ENCODE assay signal across 8 cellular contexts in genomic region chr1:42658880-42659337, GRCh38. TPM values are rescaled to one million over a fixed set of nuclear protein-coding genes. Genes with fewer than 3 reads are reported as not detected.
DNase-seq lines count a peak whose midpoint lies in the region; ATAC-seq, FAIRE-seq and TF ChIP-seq lines count a peak whose summit lies in the region.

No MANE protein-coding gene starts in this region.

- intact Hi-C loops in colonic mucosa (cut with DNase I): no loop called here

- H3K9ac ChIP-seq in colonic mucosa (ENCODE audit: low read depth in 2 of 2, low read length in 2 of 2) (peak overlapping the region; percentile 79 to 94), mucosa of rectum (ENCODE audit: low read depth in 1 of 2, low read length in 2 of 2) (peak overlapping the region; percentile 65 to 71)

- H3K27me3 ChIP-seq in colonic mucosa (no peaks in the 10 kb centered on the region), mucosa of rectum (ENCODE audit: control insufficient read depth in 2 of 2, insufficient read depth in 2 of 2, low read length in 2 of 2) (no peaks in the 10 kb centered on the region)

- DNase-seq in LNCaP clone FGC (ENCODE audit: low read depth): no peak
- DNase-seq in colonic mucosa: no peak
- DNase-seq in NCI-H2081 treated with DMSO at 0.1 percent for 48 hours (lab: John Stamatoyannopoulos, UW): no peak
- DNase-seq in D721Med (ENCODE audit: insufficient read length, low spot score): no peak
- no peak for DNase-seq in urothelium cell line (ENCODE audit: low spot score)
- DNase-seq in NOMO-1 treated with dmso at 0.1 percent for 144 hours (lab: John Stamatoyannopoulos, UW; ENCODE audit: unreplicated experiment): no peak

- H3K4me3 ChIP-seq in LNCaP clone FGC (ENCODE audit: low read depth, low read length): peak overlapping the region; percentile 98
- peak overlapping the region; percentile 63 for H3K4me3 ChIP-seq in colonic mucosa
- peak overlapping the region; percentile 92 for H3K4me3 ChIP-seq in mucosa of rectum (ENCODE audit: low read length in 2 of 2)

- H3K36me3 ChIP-seq in colonic mucosa (no peaks in the 10 kb centered on the region), mucosa of rectum (ENCODE audit: control insufficient read depth in 2 of 2, insufficient read depth in 2 of 2, low read length in 2 of 2) (peaks cover 10 to 14% of the 10 kb centered on the region in 2 donors)

- TF ChIP-seq CTCF in LNCaP clone FGC (IDR thresholded peaks at IDR 0.05; ENCODE audit: control insufficient read depth, extremely low read depth, insufficient read depth) (no peak), colonic mucosa (IDR thresholded peaks at IDR 0.05) (no peak), D721Med (IDR thresholded peaks at IDR 0.05; ENCODE audit: insufficient read depth, missing control alignments) (no peak)

- H3K9me3 ChIP-seq in colonic mucosa (no peaks in the 10 kb centered on the region), mucosa of rectum (ENCODE audit: control insufficient read depth in 2 of 2, low read length in 2 of 2) (no peaks in the 10 kb centered on the region)

- peak; percentile 1 for ATAC-seq in GM18517 (IDR thresholded peaks at IDR 0.05; ENCODE audit: unreplicated experiment)

- peaks cover 6% of the 10 kb centered on the region for H3K4me1 ChIP-seq in colonic mucosa
- H3K4me1 ChIP-seq in mucosa of rectum (ENCODE audit: control insufficient read depth in 2 of 2, insufficient read depth in 2 of 2, low read length in 2 of 2): peaks cover 14 to 16% of the 10 kb centered on the region in 2 donors

- FAIRE-seq in D721Med (lab: Jason Lieb, UNC) (no peak), urothelium cell line (lab: Jason Lieb, UNC) (no peak)

- peak overlapping the region; percentile 63 for H3K27ac ChIP-seq in colonic mucosa
- H3K27ac ChIP-seq in mucosa of rectum (ENCODE audit: low read depth in 2 of 2, low read length in 2 of 2): peak overlapping the region in 1 of 2 donors; percentile 82

RNA-seq across cellular contexts. Expression of gene PPIH, which starts 0.7 kb away (rescaled TPM):
- total RNA-seq in colonic mucosa: 10 to 100 TPM; 35.0 to 70.8 TPM

RNA-seq across cellular contexts. Expression of gene YBX1, which starts 23.3 kb away (rescaled TPM):
- total RNA-seq in colonic mucosa: 100 to 1,000 TPM; 471 to 894 TPM
